In genomic region chr5:121741156-121741555, GRCh38 we compare ENCODE assay signal across 24 cellular contexts.
"Had no signal": no experiment of that assay in that cellular context is flagged by ENCODE, and none has a peak within 500 bp of the region (broad histone marks: within the 10 kb centered on the region; RNA-seq: fewer than 3 reads in every experiment).

No MANE protein-coding gene starts in this region.

- H3K4me3 ChIP-seq: K562, SJSA1, SK-N-MC had no signal

- H3K36me3 ChIP-seq: SJSA1 had no signal

- FAIRE-seq: HTR-8/SVneo, K562, RCC 7860 had no signal

- H3K9ac ChIP-seq: KMS-11 had no signal

- ATAC-seq: K562 had no signal

- H3K9me3 ChIP-seq: SJSA1 had no signal

- H3K27ac ChIP-seq: HL-60, KMS-11, SJSA1, SK-N-MC had no signal

- DNase-seq: Kasumi-1, MV-4-11, NCI-H1048, NCI-H1105, NCI-H1417, NCI-H1436 treated with DMSO at 0.1 percent for 48 hours, NCI-H1694, NCI-H187 treated with DMSO at 0.1 percent for 48 hours, NCI-H2029 treated with DMSO at 0.1 percent for 48 hours, NCI-H2171 treated with DMSO at 0.1 percent for 48 hours, NCI-H2227 treated with DMSO at 0.1 percent for 48 hours, NCI-H524, NCI-H526 treated with DMSO at 0.1 percent for 48 hours, NCI-H748 treated with DMSO at 0.1 percent for 48 hours, Right ventricle myocardium superior, RPMI8226, SIG-M5 had no signal

- H3K4me2 ChIP-seq: KMS-11 had no signal

- H3K4me1 ChIP-seq: SJSA1 had no signal
